Comparison of ENCODE assay signal across 8 cellular contexts in genomic region chr5:6820851-6821479, GRCh38.
DNase-seq lines count a peak whose midpoint lies in the region; ATAC-seq and TF ChIP-seq lines count a peak whose summit lies in the region.

No MANE protein-coding gene starts in this region.

- H3K9me3 Mint-ChIP-seq in MCF 10A (ENCODE audit: unreplicated experiment): no peaks in the 10 kb centered on the region

- H3K4me1 Mint-ChIP-seq in MCF 10A (ENCODE audit: insufficient read depth, unreplicated experiment): peaks cover 11% of the 10 kb centered on the region

- ATAC-seq in HG03196 (IDR thresholded peaks at IDR 0.05; ENCODE audit: unreplicated experiment) (peak; percentile 59), foreskin keratinocyte (peak; percentile 39)

- CTCF ChIA-PET in MCF 10A (lab: Yijun Ruan, JAX): interaction anchor here (0.7 to 2.0 kb wide), 12 partner anchors 8 to 924 kb away, joined by 3 to 7 read pairs (median 4); no protein-coding TSS in a partner anchor

- no peaks in the 10 kb centered on the region for H3K36me3 ChIP-seq in breast epithelium

- H3K36me3 Mint-ChIP-seq in MCF 10A (ENCODE audit: insufficient read depth, unreplicated experiment): peaks cover 7% of the 10 kb centered on the region

- TF ChIP-seq CTCF in MCF 10A (IDR thresholded peaks at IDR 0.05; ENCODE audit: unreplicated experiment) (peak; percentile 69), breast epithelium (IDR thresholded peaks at IDR 0.05) (peak in 1 of 3 donors; percentile 18), foreskin keratinocyte (conservative IDR thresholded peaks at IDR 0.05) (peak; percentile 66)

- H3K27ac Mint-ChIP-seq in MCF 10A (ENCODE audit: low read depth, unreplicated experiment): no peak overlapping the region

- no peaks in the 10 kb centered on the region for H3K9me3 ChIP-seq in breast epithelium

- no TSS peak for BruUV-seq in MCF 10A (replicated peaks; lab: Mats Ljungman, UMichigan)

- TF ChIP-seq POLR2A in breast epithelium (IDR thresholded peaks at IDR 0.05): no peak

- intact Hi-C loops in MCF 10A (cut with micrococcal nuclease): loop anchor here (1.0 to 2.0 kb wide), 3 partner anchors 440 to 926 kb away; no protein-coding TSS in a partner anchor
- intact Hi-C loops in breast epithelium (cut with DNase I; ENCODE audit: low total_unique reads): no loop called here

- H3K27ac ChIP-seq in breast epithelium: no peak overlapping the region
- H3K27ac ChIP-seq in foreskin keratinocyte: no peak overlapping the region

- POLR2A ChIA-PET in MCF 10A (lab: Yijun Ruan, JAX): interaction anchor here (0.7 kb wide), 1 partner anchor 33 kb away, joined by 3 read pairs; no protein-coding TSS in a partner anchor

- peak; percentile 33 for DNase-seq in MCF 10A (ENCODE audit: unreplicated experiment)
- DNase-seq in breast epithelium (ENCODE audit: low spot score in 2 of 2): no peak
- DNase-seq in NCI-H748 treated with DMSO at 0.1 percent for 48 hours (lab: John Stamatoyannopoulos, UW): peak; percentile 98
- peak; percentile 83 for DNase-seq in activated CD8-positive, alpha-beta memory T cell treated with anti-CD3 and anti-CD28 coated beads, Interleukin-2, amount 50 U/mL, for 48 hours
- no peak for DNase-seq in foreskin keratinocyte
- DNase-seq in stimulated activated CD4-positive, alpha-beta T cell treated with anti-CD3 and anti-CD28 coated beads, Interleukin-4, amount 100 ng/mL, for 1 hour: peak; percentile 49
- no peak for DNase-seq in T1000 (lab: John Stamatoyannopoulos, UW)

- H3K4me1 ChIP-seq in breast epithelium (no peaks in the 10 kb centered on the region), foreskin keratinocyte (no peaks in the 10 kb centered on the region)

- H3K27me3 Mint-ChIP-seq in MCF 10A (ENCODE audit: insufficient read depth, unreplicated experiment): peaks cover 40% of the 10 kb centered on the region

- H3K27me3 ChIP-seq in breast epithelium: no peaks in the 10 kb centered on the region
- no peaks in the 10 kb centered on the region for H3K27me3 ChIP-seq in foreskin keratinocyte

- no peak overlapping the region for H3K4me3 ChIP-seq in breast epithelium

- no peak overlapping the region for H3K4me3 Mint-ChIP-seq in MCF 10A (ENCODE audit: unreplicated experiment)

Comparison
In these comparisons a context has a peak if more than half of its experiments do, and no peak if none do; other contexts are left out.
1. DNase-seq: peak in MCF 10A (single experiment), NCI-H748 treated with DMSO at 0.1 percent for 48 hours (single experiment), activated CD8-positive, alpha-beta memory T cell treated with anti-CD3 and anti-CD28 coated beads, Interleukin-2, amount 50 U/mL, for 48 hours (single experiment) and stimulated activated CD4-positive, alpha-beta T cell treated with anti-CD3 and anti-CD28 coated beads, Interleukin-4, amount 100 ng/mL, for 1 hour (single experiment); none in breast epithelium (0 of 2), foreskin keratinocyte (0 of 2) and T1000 (single experiment).